ENCODE assay signal across 8 cellular contexts in the genomic region with DNA sequence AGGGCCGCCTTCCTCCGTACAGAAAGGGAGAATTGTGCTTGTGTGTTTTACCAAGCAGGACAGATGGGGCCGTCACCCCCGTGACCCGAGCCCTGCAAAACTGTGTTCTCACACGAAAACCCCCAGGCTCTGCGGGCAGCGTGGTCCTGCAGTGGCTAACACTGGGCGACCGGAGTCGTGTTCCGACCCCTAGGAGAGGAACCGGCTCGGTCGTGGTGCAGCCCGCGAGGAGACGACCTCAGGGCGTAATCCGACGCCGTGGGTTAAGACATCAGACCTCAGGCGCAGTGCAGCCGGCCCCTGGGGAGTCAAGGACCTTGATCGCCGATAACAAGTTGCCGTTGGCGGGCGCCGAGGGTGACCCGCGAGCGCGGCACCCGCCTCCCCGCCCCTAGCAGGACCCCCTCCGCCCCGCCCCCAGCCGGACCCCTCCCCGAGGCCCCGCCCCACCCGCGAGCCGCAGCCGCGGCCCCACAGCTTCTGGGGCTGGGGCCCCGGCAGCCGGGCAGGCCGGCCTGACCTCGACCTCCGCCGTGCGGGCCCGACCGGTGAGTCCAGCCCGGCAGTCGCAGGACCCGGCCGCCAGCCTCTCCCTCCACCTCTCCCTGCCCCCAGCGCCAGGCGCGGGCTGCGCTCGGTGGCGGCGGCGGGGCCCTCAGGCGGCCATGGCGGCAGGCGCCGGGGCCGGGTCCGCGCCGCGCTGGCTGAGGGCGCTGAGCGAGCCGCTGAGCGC.
DNase-seq lines count a peak whose midpoint lies in the region; ATAC-seq and TF ChIP-seq lines count a peak whose summit lies in the region.

CHPT1 (plus strand) TSS at position 444 of the 733 bp plus-strand sequence; CDS start at position 666, 222 bp downstream.

- peak; percentile 67 for TF ChIP-seq POLR2A in GM19193 (IDR thresholded peaks at IDR 0.05; ENCODE audit: extremely low read depth, insufficient read depth, insufficient read length)

- no peaks in the 10 kb centered on the region for H3K9me3 ChIP-seq in NT2/D1 (ENCODE audit: insufficient read depth, low read length)
- H3K9me3 ChIP-seq in muscle layer of colon (ENCODE audit: low read length), result no peaks in the 10 kb centered on the region

- peak within 1 kb of the TSS; percentile 100 for H3K27ac ChIP-seq in C4-2B
- peak within 1 kb of the TSS; percentile 88 for H3K27ac ChIP-seq in muscle layer of colon (ENCODE audit: low read depth, low read length)

- H3K9ac ChIP-seq in NT2/D1 (ENCODE audit: insufficient read length, low read depth) (peak within 1 kb of the TSS; percentile 92), muscle layer of colon (ENCODE audit: low read length) (peak within 1 kb of the TSS; percentile 79)

- H3K36me3 ChIP-seq in NT2/D1 (ENCODE audit: insufficient read depth, insufficient read length, low read length) (no peaks in the 10 kb centered on the region), muscle layer of colon (ENCODE audit: insufficient read depth, low read length) (no peaks in the 10 kb centered on the region)

- H3K4me3 ChIP-seq in NT2/D1 (ENCODE audit: insufficient read length, low read depth) (peak within 1 kb of the TSS; percentile 83), epithelial cell of esophagus (ENCODE audit: low read length) (peak within 1 kb of the TSS; percentile 62), muscle layer of colon (ENCODE audit: low read depth in 1 of 2, low read length in 2 of 2) (peak within 1 kb of the TSS; percentile 90 to 92)

- peak; percentile 49 for DNase-seq in NT2/D1 (ENCODE audit: low read depth, low spot score)
- peak; percentile 60 for DNase-seq in activated CD8-positive, alpha-beta memory T cell treated with anti-CD3 and anti-CD28 coated beads, Interleukin-2, amount 50 U/mL, for 4 hours
- DNase-seq in epithelial cell of esophagus (ENCODE audit: low read depth), result no peak
- peak; percentile 34 to 39 for DNase-seq in stimulated activated CD8-positive, alpha-beta memory T cell treated with anti-CD3 and anti-CD28 coated beads, Interleukin-7, amount 100 ng/mL, for 48 hours (ENCODE audit: extremely low read depth in 1 of 2, low read depth in 1 of 2)

- peaks cover 32% of the 10 kb centered on the region for H3K27me3 ChIP-seq in NT2/D1 (ENCODE audit: insufficient read depth, insufficient read length)
- H3K27me3 ChIP-seq in muscle layer of colon (ENCODE audit: control insufficient read depth in 1 of 2, insufficient read depth in 2 of 2, low read length in 2 of 2), result no peaks in the 10 kb centered on the region

- H3K4me1 ChIP-seq in NT2/D1 (ENCODE audit: insufficient read depth, insufficient read length) (peaks cover 3% of the 10 kb centered on the region), muscle layer of colon (ENCODE audit: insufficient read depth, low read length) (peaks cover 26% of the 10 kb centered on the region)

- no peak for TF ChIP-seq CTCF in C4-2B (conservative IDR thresholded peaks at IDR 0.05)
- no peak for TF ChIP-seq CTCF in epithelial cell of esophagus (IDR thresholded peaks at IDR 0.05; ENCODE audit: insufficient read depth, low read depth, low read length, missing control alignments)

- ATAC-seq in HG03432 (IDR thresholded peaks at IDR 0.05; ENCODE audit: unreplicated experiment), result peak; percentile 79
